ENCODE assay signal across 29 cellular contexts in genomic region chr1:155950829-155951228, GRCh38. TPM values are rescaled to one million over a fixed set of nuclear protein-coding genes. Genes with fewer than 3 reads are reported as not detected.
"Had no signal": no experiment of that assay in that cellular context is flagged by ENCODE, and none has a peak within 500 bp of the region (broad histone marks: within the 10 kb centered on the region; RNA-seq: fewer than 3 reads in every experiment).

No MANE protein-coding gene starts in this region.

- H3K4me3 ChIP-seq: dorsolateral prefrontal cortex, left ventricle myocardium inferior, ovary, thoracic aorta, upper lobe of left lung had no signal

- H3K9me3 Mint-ChIP-seq: activated CD4-positive, alpha-beta memory T cell treated with anti-CD3 and anti-CD28 coated beads for 36 hours; activated naive CD4-positive, alpha-beta T cell treated with anti-CD3 and anti-CD28 coated beads, Interleukin-2, amount 50 U/mL, for 24 hours; activated T-cell treated with anti-CD3 and anti-CD28 coated beads, Interleukin-2, amount 50 U/mL, for 72 hours; brain; effector memory CD8-positive, alpha-beta T cell; mesothelial cell of epicardium; natural killer cell had no signal

- FAIRE-seq: colon, endothelial cell of umbilical vein, frontal cortex had no signal

- H3K27me3 Mint-ChIP-seq: activated CD4-positive, alpha-beta memory T cell treated with anti-CD3 and anti-CD28 coated beads for 36 hours; activated naive CD4-positive, alpha-beta T cell treated with anti-CD3 and anti-CD28 coated beads, Interleukin-2, amount 50 U/mL, for 24 hours; brain; effector memory CD8-positive, alpha-beta T cell; T-helper 17 cell had no signal

- ATAC-seq: activated T-cell treated with anti-CD3 and anti-CD28 coated beads, Interleukin-2, amount 50 U/mL, for 72 hours; effector memory CD8-positive, alpha-beta T cell; esophagus mucosa; natural killer cell; right cardiac atrium; T-helper 17 cell had no signal

- H3K4me1 Mint-ChIP-seq: brain, mesothelial cell of epicardium had no signal

- H3K4me3 Mint-ChIP-seq: activated CD4-positive, alpha-beta memory T cell treated with anti-CD3 and anti-CD28 coated beads for 36 hours; activated naive CD4-positive, alpha-beta T cell treated with anti-CD3 and anti-CD28 coated beads, Interleukin-2, amount 50 U/mL, for 24 hours; activated T-cell treated with anti-CD3 and anti-CD28 coated beads, Interleukin-2, amount 50 U/mL, for 72 hours; brain; effector memory CD8-positive, alpha-beta T cell; mesothelial cell of epicardium; natural killer cell; T-helper 17 cell had no signal

- H3K36me3 ChIP-seq: ovary had no signal

- H3K27ac Mint-ChIP-seq: mesothelial cell of epicardium, T-helper 17 cell had no signal

- H3K27me3 ChIP-seq: dorsolateral prefrontal cortex, ovary, upper lobe of left lung had no signal

- DNase-seq: activated CD4-positive, alpha-beta memory T cell treated with anti-CD3 and anti-CD28 coated beads for 36 hours; activated CD4-positive, alpha-beta T cell treated with anti-CD3 and anti-CD28 coated beads for 4 hours; activated CD4-positive, CD25-positive, alpha-beta regulatory T cell; activated effector memory CD4-positive, alpha-beta T cell treated with anti-CD3 and anti-CD28 coated beads, Interleukin-2, amount 50 U/mL, for 16 hours; activated T-cell treated with anti-CD3 and anti-CD28 coated beads, Interleukin-2, amount 50 U/mL, for 72 hours; central memory CD4-positive, alpha-beta T cell; dorsolateral prefrontal cortex; effector memory CD8-positive, alpha-beta T cell; glutamatergic neuron; hippocampal formation; left ventricle myocardium inferior; natural killer cell; ovary; stimulated activated CD4-positive, alpha-beta T cell treated with anti-CD3 and anti-CD28 coated beads, Interleukin-12 subunit alpha, Interleukin-12 subunit beta, amount 100 ng/mL, for 4 hours; stimulated activated CD4-positive, alpha-beta T cell treated with anti-CD3 and anti-CD28 coated beads, Interleukin-1b, Interleukin-23, amount 100 ng/mL, for 48 hours; T-helper 17 cell had no signal

- H3K9me3 ChIP-seq: left ventricle myocardium inferior, ovary, thoracic aorta, upper lobe of left lung had no signal

- H3K27ac ChIP-seq: left ventricle myocardium inferior, ovary, thoracic aorta had no signal

RNA-seq across cellular contexts. Expression of gene RXFP4, which starts 9.4 kb away (rescaled TPM):
- total RNA-seq: activated CD4-positive, alpha-beta memory T cell treated with anti-CD3 and anti-CD28 coated beads for 36 hours; activated T-cell treated with anti-CD3 and anti-CD28 coated beads, Interleukin-2, amount 50 U/mL, for 72 hours; aorta; dorsolateral prefrontal cortex; endothelial cell of umbilical vein; esophagus mucosa; frontal cortex; left ventricle myocardium inferior; lung microvascular endothelial cell; mesothelial cell of epicardium; natural killer cell; ovary; pulmonary artery endothelial cell; right cardiac atrium; T-helper 17 cell; thoracic aorta; upper lobe of left lung had no signal
- polyA plus RNA-seq: aorta, endothelial cell of umbilical vein, ovary, right cardiac atrium had no signal
